Comparison of ENCODE assay signal across 8 cellular contexts in genomic region chr7:70647801-70648491, GRCh38.
DNase-seq lines count a peak whose midpoint lies in the region; ATAC-seq and TF ChIP-seq lines count a peak whose summit lies in the region.

No MANE protein-coding gene starts in this region.

- H3K9me3 Mint-ChIP-seq in T-helper 2 cell treated with Interferon-gamma antibody and Interleukin-4, amounts not matched to agents 5 μg/mL and 100 μg/mL, for 36 hours: peaks cover 15% of the 10 kb centered on the region

- peaks cover 17% of the 10 kb centered on the region for H3K4me1 Mint-ChIP-seq in T-helper 2 cell treated with Interferon-gamma antibody and Interleukin-4, amounts not matched to agents 5 μg/mL and 100 μg/mL, for 36 hours (ENCODE audit: low read depth)

- H3K27me3 Mint-ChIP-seq in T-helper 2 cell treated with Interferon-gamma antibody and Interleukin-4, amounts not matched to agents 5 μg/mL and 100 μg/mL, for 36 hours (ENCODE audit: low read depth): peaks cover 18% of the 10 kb centered on the region

- H3K27ac Mint-ChIP-seq in T-helper 2 cell treated with Interferon-gamma antibody and Interleukin-4, amounts not matched to agents 5 μg/mL and 100 μg/mL, for 36 hours: peak overlapping the region; percentile 87

- no peaks in the 10 kb centered on the region for H3K27me3 ChIP-seq in GM06990 (replicated peaks; ENCODE audit: control insufficient read depth, insufficient read depth, low read length)

- peak overlapping the region; percentile 64 for H3K4me3 Mint-ChIP-seq in T-helper 2 cell treated with Interferon-gamma antibody and Interleukin-4, amounts not matched to agents 5 μg/mL and 100 μg/mL, for 36 hours

- ATAC-seq in HG02610 (IDR thresholded peaks at IDR 0.05; ENCODE audit: unreplicated experiment): peak; percentile 96

- DNase-seq in GM06990 (ENCODE audit: extremely low read depth, insufficient read length): peak; percentile 58
- peak; percentile 87 for DNase-seq in T-helper 2 cell treated with Interferon-gamma antibody and Interleukin-4, amounts not matched to agents 5 μg/mL and 100 μg/mL, for 36 hours (ENCODE audit: low spot score)
- peak; percentile 29 for DNase-seq in choroid plexus epithelial cell (ENCODE audit: low read depth)
- DNase-seq in stimulated activated CD8-positive, alpha-beta memory T cell treated with anti-CD3 and anti-CD28 coated beads, Interleukin-15, amount 100 ng/mL, for 4 hours (ENCODE audit: low read depth in 2 of 2): peak; percentile 70 to 81
- no peak for DNase-seq in dermis blood vessel endothelial cell
- DNase-seq in NCI-H446 treated with DMSO at 0.1 percent for 48 hours (lab: John Stamatoyannopoulos, UW): no peak
- no peak for DNase-seq in NCI-H345 treated with DMSO at 0.1 percent for 48 hours (lab: John Stamatoyannopoulos, UW; ENCODE audit: unreplicated experiment)

- H3K4me3 ChIP-seq in GM06990 (replicated peaks; ENCODE audit: low read depth, low read length): no peak overlapping the region
- no peak overlapping the region for H3K4me3 ChIP-seq in choroid plexus epithelial cell (ENCODE audit: low read depth, low read length)

- TF ChIP-seq CTCF in GM06990 (IDR thresholded peaks at IDR 0.05; ENCODE audit: insufficient read depth, low read length, poor library complexity, severe bottlenecking) (no peak), choroid plexus epithelial cell (conservative IDR thresholded peaks at IDR 0.05; ENCODE audit: low read depth, low read length) (no peak)

- H3K36me3 ChIP-seq in GM06990 (ENCODE audit: control insufficient read depth, insufficient read depth, low read length): no peaks in the 10 kb centered on the region

- H3K36me3 Mint-ChIP-seq in T-helper 2 cell treated with Interferon-gamma antibody and Interleukin-4, amounts not matched to agents 5 μg/mL and 100 μg/mL, for 36 hours (ENCODE audit: low read depth): peaks cover 2% of the 10 kb centered on the region

Comparison
In these comparisons a context has a peak if more than half of its experiments do, and no peak if none do; other contexts are left out.
1. DNase-seq: peak in GM06990 (single experiment), T-helper 2 cell treated with Interferon-gamma antibody and Interleukin-4, amounts not matched to agents 5 μg/mL and 100 μg/mL, for 36 hours (single experiment), choroid plexus epithelial cell (single experiment) and stimulated activated CD8-positive, alpha-beta memory T cell treated with anti-CD3 and anti-CD28 coated beads, Interleukin-15, amount 100 ng/mL, for 4 hours (2 of 2); none in dermis blood vessel endothelial cell (single experiment), NCI-H446 treated with DMSO at 0.1 percent for 48 hours (single experiment) and NCI-H345 treated with DMSO at 0.1 percent for 48 hours (single experiment).